ENCODE assay signal across 1 cellular context in the genomic region with DNA sequence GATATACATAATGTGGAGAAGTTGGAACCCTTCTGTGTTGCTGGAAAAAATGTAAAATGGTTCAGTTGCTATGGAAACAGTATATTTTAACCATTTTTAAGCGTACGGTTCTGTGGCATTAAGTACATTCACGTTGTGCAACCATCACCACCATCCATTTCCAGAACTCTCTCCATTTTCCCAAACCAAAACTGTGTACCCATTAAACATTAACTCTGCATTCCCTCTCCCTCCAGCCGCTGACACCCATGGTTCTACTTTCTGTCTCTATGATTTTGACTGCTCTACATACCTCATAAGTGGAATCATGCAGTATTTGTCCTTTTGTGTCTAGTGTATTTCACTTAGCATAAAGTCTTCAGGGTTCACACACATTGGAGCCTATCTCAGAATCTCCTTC.
TF ChIP-seq lines count a peak whose summit lies in the region.

No MANE protein-coding gene starts in this region.

TF ChIP-seq in endothelial cell of umbilical vein, 7 proteins besides CTCF, POLR2A, EP300 and RAD21:
- TF ChIP-seq, protein P1, sequence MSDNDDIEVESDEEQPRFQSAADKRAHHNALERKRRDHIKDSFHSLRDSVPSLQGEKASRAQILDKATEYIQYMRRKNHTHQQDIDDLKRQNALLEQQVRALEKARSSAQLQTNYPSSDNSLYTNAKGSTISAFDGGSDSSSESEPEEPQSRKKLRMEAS (IDR thresholded peaks at IDR 0.05; ENCODE audit: insufficient read depth, insufficient read length), result no peak
- TF ChIP-seq EZH2 (IDR thresholded peaks at IDR 0.05; ENCODE audit: borderline replicate concordance, low read depth, low read length, severe bottlenecking), result no peak
- TF ChIP-seq GATA2 (IDR thresholded peaks at IDR 0.05; ENCODE audit: insufficient read depth, insufficient read length, low read depth, low read length), result no peak
- TF ChIP-seq JUN (IDR thresholded peaks at IDR 0.05; ENCODE audit: borderline replicate concordance, insufficient read depth, insufficient read length, low read depth), result no peak
- TF ChIP-seq MYC (IDR thresholded peaks at IDR 0.05; ENCODE audit: low read depth, low read length), result no peak
